In genomic region chr14:87797001-87797400, GRCh38 we compare ENCODE assay signal across 26 cellular contexts.
DNase-seq lines count a peak whose midpoint lies in the region; ATAC-seq, FAIRE-seq and TF ChIP-seq lines count a peak whose summit lies in the region.
"Had no signal": no experiment of that assay in that cellular context is flagged by ENCODE, and none has a peak within 500 bp of the region (broad histone marks: within the 10 kb centered on the region; RNA-seq: fewer than 3 reads in every experiment).

No MANE protein-coding gene starts in this region.

- no peak overlapping the region for H3K14ac ChIP-seq in H1 (ENCODE audit: insufficient read length)

- no peak overlapping the region for H2BK12ac ChIP-seq in H1 (ENCODE audit: low read depth, low read length)

- intact Hi-C loops in testis (cut with DNase I; ENCODE audit: low total_unique reads): no loop called here

- peak in 2 of 3 experiments; percentile 53 to 81 for DNase-seq in NCI-H1417 (lab: John Stamatoyannopoulos, UW)
- no peak for DNase-seq in NCI-H1417 treated with DMSO at 0.1 percent for 48 hours (lab: John Stamatoyannopoulos, UW)
- DNase-seq in NCI-H345 (lab: John Stamatoyannopoulos, UW): peak; percentile 80
- no peak for DNase-seq in H1 (ENCODE audit: low read depth in 1 of 2, low spot score in 2 of 2)
- peak; percentile 24 for DNase-seq in neural progenitor cell (ENCODE audit: low spot score)
- DNase-seq in GM12891 (ENCODE audit: insufficient read length, low spot score): no peak
- no peak for DNase-seq in testis
- DNase-seq: ACHN; BE2C; CD8-positive, alpha-beta memory T cell; H9; HFFc6; IMR-90; KG1; MG63; NCI-H1105 treated with DMSO at 0.1 percent for 48 hours; NCI-H187; NCI-H2081 treated with DMSO at 0.1 percent for 48 hours; NCI-H510A treated with DMSO at 0.1 percent for 48 hours; SHP77; T-helper 1 cell had no signal

- H3K4me2 ChIP-seq in H1 (ENCODE audit: insufficient read depth in 1 of 2, low read depth in 2 of 2, low read length in 2 of 2) (peak overlapping the region in 1 of 2 experiments; percentile 8; a peak in 1 of 4 replicates), neural progenitor cell (peak overlapping the region; percentile 40)

- H4K91ac ChIP-seq in H1 (replicated peaks; ENCODE audit: insufficient read length, low read length): no peak overlapping the region

- H3K27me3 ChIP-seq in H1 (replicated peaks in 1 of 4; ENCODE audit: control insufficient read depth in 3 of 4, extremely low read depth in 1 of 4, insufficient read depth in 3 of 4, low read length in 3 of 4) (no peaks in the 10 kb centered on the region), neural progenitor cell (no peaks in the 10 kb centered on the region), testis (no peaks in the 10 kb centered on the region)
- H3K27me3 ChIP-seq: BE2C, MG63 had no signal

- no peak overlapping the region for H4K8ac ChIP-seq in H1 (ENCODE audit: extremely low read depth, insufficient read depth, low read length)

- H2BK5ac ChIP-seq in H1 (ENCODE audit: low read depth, low read length): no peak overlapping the region

- H3K27ac ChIP-seq in H1 (ENCODE audit: low read depth, low read length): no peak overlapping the region
- H3K27ac ChIP-seq in neural progenitor cell: no peak overlapping the region
- H3K27ac ChIP-seq in testis: no peak overlapping the region
- H3K27ac ChIP-seq: 22Rv1, RWPE1 had no signal

- no peaks in the 10 kb centered on the region for H3K36me3 Mint-ChIP-seq in neural progenitor cell
- H3K36me3 Mint-ChIP-seq: CD14-positive monocyte; CD8-positive, alpha-beta memory T cell had no signal

- no peak overlapping the region for H3K9ac ChIP-seq in H1 (replicated peaks in 1 of 4; ENCODE audit: extremely low read depth in 1 of 4, low read depth in 3 of 4, low read length in 3 of 4)
- H3K9ac ChIP-seq in neural progenitor cell: no peak overlapping the region

- TF ChIP-seq CTCF in H1 (IDR thresholded peaks at IDR 0.05; ENCODE audit: control extremely low read depth in 1 of 3, insufficient read depth in 1 of 3, low read depth in 1 of 3, low read length in 3 of 3) (no peak), neural progenitor cell (IDR thresholded peaks at IDR 0.05) (no peak), testis (IDR thresholded peaks at IDR 0.05) (no peak)

- H2AFZ ChIP-seq in H1 (ENCODE audit: low read length) (no peak overlapping the region), neural progenitor cell (replicated peaks) (peak overlapping the region; percentile 20)

- H3K27me3 Mint-ChIP-seq in neural progenitor cell (ENCODE audit: insufficient read depth, low read depth): no peaks in the 10 kb centered on the region

- WGBS in H1 (ENCODE audit: extremely low coverage in 1 of 2, insufficient coverage in 1 of 2, insufficient read length in 1 of 2, insufficient replicate concordance in 2 of 2, low coverage in 1 of 2, low lambda C conversion rate in 2 of 2, missing lambda C conversion rate in 1 of 2), 2 experiments: 89% methylated on average over 7 of the region's 7 CpGs; no CpG with 5 or more reads in 1 of the 2 experiments
- WGBS in testis, 2 donors: 66 to 74% methylated on average over 7 of the region's 7 CpGs

- H2AK5ac ChIP-seq in H1 (ENCODE audit: low read depth, low read length): no peak overlapping the region

- no peak for TF ChIP-seq EP300 in H1 (IDR thresholded peaks at IDR 0.05; ENCODE audit: borderline replicate concordance in 1 of 2, low read depth in 2 of 2, low read length in 2 of 2)

- H3K4me1 ChIP-seq in H1 (replicated peaks in 1 of 4; ENCODE audit: control insufficient read depth in 3 of 4, insufficient read depth in 4 of 4, low read length in 3 of 4) (peaks cover 0 to 7% (median 2%) of the 10 kb centered on the region in 4 experiments; a peak in 3 of 7 replicates), neural progenitor cell (peaks cover 27% of the 10 kb centered on the region), testis (no peaks in the 10 kb centered on the region)
- H3K4me1 ChIP-seq: BE2C had no signal

- H3K23me2 ChIP-seq in H1 (ENCODE audit: low read depth, low read length): no peaks in the 10 kb centered on the region

- no peak overlapping the region for H3K4ac ChIP-seq in H1 (replicated peaks; ENCODE audit: insufficient read length, low read depth, low read length)

- no peak overlapping the region for H2BK120ac ChIP-seq in H1 (replicated peaks; ENCODE audit: low read depth, low read length)

- FAIRE-seq in H1 (lab: Jason Lieb, UNC): no peak
- no peak for FAIRE-seq in GM12891 (lab: Jason Lieb, UNC)

- no peak overlapping the region for H3K56ac ChIP-seq in H1 (replicated peaks; ENCODE audit: insufficient read length, low read depth, low read length)

- no peaks in the 10 kb centered on the region for H3K9me3 Mint-ChIP-seq in neural progenitor cell
- H3K9me3 Mint-ChIP-seq: CD8-positive, alpha-beta memory T cell; H9 had no signal

- H3K18ac ChIP-seq in H1 (ENCODE audit: extremely low read depth, low read length): no peak overlapping the region

- CTCF ChIA-PET in H1 (lab: Charles Lee; ENCODE audit: partially characterized antibody): interaction anchor here (1.3 to 3.0 kb wide), 3 partner anchors 9 to 100 kb away, joined by 3 to 24 read pairs (median 3); no protein-coding TSS in a partner anchor

- H2BK15ac ChIP-seq in H1 (ENCODE audit: low read length): no peak overlapping the region

- POLR2A ChIA-PET in H1 (lab: Charles Lee; ENCODE audit: partially characterized antibody): no interaction called here

- H3K79me1 ChIP-seq in H1 (ENCODE audit: low read depth, low read length): no peaks in the 10 kb centered on the region

- no peak overlapping the region for H4K5ac ChIP-seq in H1 (ENCODE audit: insufficient read length, low read depth, low read length)

- TF ChIP-seq POLR2A in H1 (IDR thresholded peaks at IDR 0.05; ENCODE audit: control extremely low read depth in 1 of 2, low read depth in 2 of 2, low read length in 2 of 2) (no peak), GM12891 (IDR thresholded peaks at IDR 0.05; ENCODE audit: low read depth, low read length) (no peak), testis (IDR thresholded peaks at IDR 0.05) (no peak)

- no peak for ATAC-seq in HG03045 (IDR thresholded peaks at IDR 0.05; ENCODE audit: unreplicated experiment)
- ATAC-seq: Panc1 had no signal

- peaks cover 3% of the 10 kb centered on the region for H3K4me1 Mint-ChIP-seq in neural progenitor cell
- H3K4me1 Mint-ChIP-seq: CD14-positive monocyte; CD8-positive, alpha-beta memory T cell had no signal

- H3K36me3 ChIP-seq in H1 (ENCODE audit: control insufficient read depth in 2 of 4, insufficient read depth in 4 of 4, low read length in 3 of 4) (no peaks in the 10 kb centered on the region), neural progenitor cell (no peaks in the 10 kb centered on the region), testis (ENCODE audit: low read depth, missing control alignments) (no peaks in the 10 kb centered on the region)
- H3K36me3 ChIP-seq: BE2C, MG63 had no signal

- H3K79me2 ChIP-seq in H1 (ENCODE audit: control insufficient read depth in 1 of 2, insufficient read depth in 2 of 2, low read length in 2 of 2) (no peaks in the 10 kb centered on the region), neural progenitor cell (ENCODE audit: low read depth) (no peaks in the 10 kb centered on the region)

- no peak overlapping the region for H2BK20ac ChIP-seq in H1 (ENCODE audit: low read length)

- H3K23ac ChIP-seq in H1 (ENCODE audit: insufficient read length): no peak overlapping the region

- TF ChIP-seq RAD21 in H1 (IDR thresholded peaks at IDR 0.05 in 1 of 2, conservative IDR thresholded peaks at IDR 0.05 in 1 of 2; ENCODE audit: low read depth in 2 of 2, low read length in 2 of 2): no peak

- no peak overlapping the region for H3K27ac Mint-ChIP-seq in neural progenitor cell
- H3K27ac Mint-ChIP-seq: CD14-positive monocyte; CD8-positive, alpha-beta memory T cell; H9; HFFc6 had no signal

- H3K4me3 Mint-ChIP-seq in neural progenitor cell: no peak overlapping the region
- H3K4me3 Mint-ChIP-seq: CD14-positive monocyte; CD8-positive, alpha-beta memory T cell; H9; HFFc6 had no signal

- no peaks in the 10 kb centered on the region for H3F3A ChIP-seq in neural progenitor cell (ENCODE audit: low read depth)

- no peak overlapping the region for H3K4me3 ChIP-seq in H1 (ENCODE audit: extremely low read depth in 1 of 4, insufficient read depth in 2 of 4, low read depth in 3 of 4, low read length in 4 of 4)
- H3K4me3 ChIP-seq in neural progenitor cell: no peak overlapping the region
- no peak overlapping the region for H3K4me3 ChIP-seq in testis
- H3K4me3 ChIP-seq: MG63 had no signal

- H3K9me3 ChIP-seq in H1 (ENCODE audit: insufficient read depth in 2 of 2, low read depth in 1 of 2, low read length in 1 of 2) (no peaks in the 10 kb centered on the region), neural progenitor cell (ENCODE audit: low read depth) (no peaks in the 10 kb centered on the region), testis (no peaks in the 10 kb centered on the region)
- H3K9me3 ChIP-seq: BE2C, MG63 had no signal

- H4K20me1 ChIP-seq in H1 (replicated peaks in 1 of 2; ENCODE audit: control insufficient read depth in 1 of 2, insufficient read depth in 2 of 2, low read length in 2 of 2): no peaks in the 10 kb centered on the region
- no peaks in the 10 kb centered on the region for H4K20me1 ChIP-seq in neural progenitor cell (ENCODE audit: low read depth)

TF ChIP-seq in H1, 55 proteins besides CTCF, POLR2A, EP300 and RAD21 (continues in another document):
- no peak for TF ChIP-seq BACH1 (IDR thresholded peaks at IDR 0.05; ENCODE audit: low read length)
- TF ChIP-seq ATF2 (IDR thresholded peaks at IDR 0.05; ENCODE audit: low read length): no peak

TF ChIP-seq in GM12891, 5 proteins besides CTCF, POLR2A, EP300 and RAD21:
- TF ChIP-seq POU2F2 (IDR thresholded peaks at IDR 0.05; ENCODE audit: low read depth, low read length) (no peak), SPI1 (IDR thresholded peaks at IDR 0.05; ENCODE audit: low read depth, low read length) (no peak), PAX5 (IDR thresholded peaks at IDR 0.05; ENCODE audit: insufficient read depth, low read length, severe bottlenecking) (no peak), TAF1 (IDR thresholded peaks at IDR 0.05; ENCODE audit: low read depth, low read length) (no peak), POLR2AphosphoS5 (IDR thresholded peaks at IDR 0.05; ENCODE audit: low read depth, low read length) (no peak)

Comparison
In these comparisons a context has a peak if more than half of its experiments do, and no peak if none do; other contexts are left out.
1. DNase-seq: peak in NCI-H1417 (2 of 3), NCI-H345 (single experiment) and neural progenitor cell (single experiment); none in NCI-H1417 treated with DMSO at 0.1 percent for 48 hours (single experiment), H1 (0 of 2), GM12891 (single experiment) and testis (single experiment).